ENCODE assay signal across 1 cellular context in genomic region chr18:9403795-9404564, GRCh38.
TF ChIP-seq lines count a peak whose summit lies in the region.

No MANE protein-coding gene starts in this region.

TF ChIP-seq in K562, 482 proteins besides CTCF, POLR2A, EP300 and RAD21 (continued from another document):
- TF ChIP-seq MLLT1 (IDR thresholded peaks at IDR 0.05) (peak in 1 of 2 experiments; percentile 43; a peak in 1 of 4 replicates), MYNN (IDR thresholded peaks at IDR 0.05) (no peak), MYNN (CRISPR knock-in tag; IDR thresholded peaks at IDR 0.05) (no peak), YY1 (IDR thresholded peaks at IDR 0.05; ENCODE audit: borderline replicate concordance in 1 of 3, control insufficient read depth in 1 of 3, extremely low read depth in 1 of 3, insufficient read depth in 3 of 3, insufficient read length in 1 of 3, insufficient replicate concordance in 2 of 3, low read depth in 1 of 3, low read length in 2 of 3) (peak; percentile 25 to 76 (median 30)), RNF2 (IDR thresholded peaks at IDR 0.05) (no peak), ZNF507 (tag; conservative IDR thresholded peaks at IDR 0.05) (no peak), SIN3A (IDR thresholded peaks at IDR 0.05; ENCODE audit: borderline replicate concordance in 2 of 2, control insufficient read depth in 1 of 2, low read depth in 2 of 2, low read length in 2 of 2) (no peak), ATF3 (IDR thresholded peaks at IDR 0.05) (peak; percentile 83), ATF3 (CRISPR knock-in tag; conservative IDR thresholded peaks at IDR 0.05) (no peak), FOS (IDR thresholded peaks at IDR 0.05; ENCODE audit: extremely low read depth, insufficient read length) (no peak), SMAD4 (CRISPR knock-in tag; conservative IDR thresholded peaks at IDR 0.05) (no peak), TRIM28 (IDR thresholded peaks at IDR 0.05) (0 out of 2 replicates have a peak, but pooled peaks have one; percentile 23), FOXM1 (IDR thresholded peaks at IDR 0.05; ENCODE audit: low read depth) (no peak), FOXM1 (CRISPR knock-in tag; IDR thresholded peaks at IDR 0.05; ENCODE audit: low read depth) (no peak), ELF2 (CRISPR knock-in tag; IDR thresholded peaks at IDR 0.05) (no peak), TRIM25 (IDR thresholded peaks at IDR 0.05; ENCODE audit: borderline replicate concordance) (no peak), HDAC6 (IDR thresholded peaks at IDR 0.05; ENCODE audit: low read depth, low read length) (no peak), SUPT5H (IDR thresholded peaks at IDR 0.05) (no peak), C11orf30 (IDR thresholded peaks at IDR 0.05; ENCODE audit: low read depth) (peak; percentile 49; the same call in 1 of the 2 replicates), JUN (IDR thresholded peaks at IDR 0.05; ENCODE audit: borderline replicate concordance, low read depth, low read length) (peak; percentile 82; the same call in 1 of the 2 replicates), JUN (CRISPR knock-in tag; IDR thresholded peaks at IDR 0.05; ENCODE audit: borderline replicate concordance) (no peak; the same call in 1 of the 2 replicates), JUND (IDR thresholded peaks at IDR 0.05; ENCODE audit: borderline replicate concordance, low read depth, low read length) (peak; percentile 90), JUND (tag; IDR thresholded peaks at IDR 0.05; ENCODE audit: borderline replicate concordance, low read depth, low read length) (no peak; the same call in 2 of the 3 replicates), ZNF316 (IDR thresholded peaks at IDR 0.05) (peak; percentile 81), ZBTB33 (CRISPR knock-in tag; IDR thresholded peaks at IDR 0.05) (peak; percentile 100), HOMEZ (CRISPR knock-in tag; IDR thresholded peaks at IDR 0.05) (no peak), ZNF431 (CRISPR knock-in tag; IDR thresholded peaks at IDR 0.05) (no peak), ZNF76 (CRISPR knock-in tag; IDR thresholded peaks at IDR 0.05; ENCODE audit: borderline replicate concordance) (no peak), TAF15 (IDR thresholded peaks at IDR 0.05; ENCODE audit: low read depth, low read length) (no peak), GABPA (tag; conservative IDR thresholded peaks at IDR 0.05; ENCODE audit: low read depth) (no peak), NR3C1 (CRISPR knock-in tag; IDR thresholded peaks at IDR 0.05) (no peak), CCNT2 (IDR thresholded peaks at IDR 0.05; ENCODE audit: borderline replicate concordance, extremely low read depth, insufficient read length, low read depth, low read length) (no peak), GTF3C2 (IDR thresholded peaks at IDR 0.05; ENCODE audit: borderline replicate concordance, extremely low read depth, insufficient read length) (no peak), ZNF584 (CRISPR knock-in tag; IDR thresholded peaks at IDR 0.05; ENCODE audit: low read depth) (no peak), ID3 (CRISPR knock-in tag; IDR thresholded peaks at IDR 0.05) (no peak), ID3 (tag; IDR thresholded peaks at IDR 0.05) (peak; percentile 33; the same call in 1 of the 2 replicates), TSHZ1 (CRISPR knock-in tag; IDR thresholded peaks at IDR 0.05) (no peak), KAT8 (IDR thresholded peaks at IDR 0.05; ENCODE audit: low read depth) (no peak), ZFX (CRISPR knock-in tag; IDR thresholded peaks at IDR 0.05) (no peak), KLF1 (tag; IDR thresholded peaks at IDR 0.05) (no peak), FOXK2 (conservative IDR thresholded peaks at IDR 0.05 in 1 of 2, IDR thresholded peaks at IDR 0.05 in 1 of 2; ENCODE audit: low read depth in 2 of 2) (0 out of 4 replicates have a peak, but pooled peaks of 1 of the 2 experiments have one; percentile 13), ZNF589 (CRISPR knock-in tag; IDR thresholded peaks at IDR 0.05; ENCODE audit: low read depth) (no peak), CREB3 (tag; conservative IDR thresholded peaks at IDR 0.05; ENCODE audit: low read depth) (no peak), PYGO2 (tag; IDR thresholded peaks at IDR 0.05) (no peak), ZNF717 (CRISPR knock-in tag; IDR thresholded peaks at IDR 0.05) (no peak), NRF1 (conservative IDR thresholded peaks at IDR 0.05 in 1 of 2, IDR thresholded peaks at IDR 0.05 in 1 of 2) (peak in 1 of 2 experiments; percentile 55; a peak in 1 of 4 replicates), NR2C1 (IDR thresholded peaks at IDR 0.05) (peak; percentile 75), NR2C1 (tag; IDR thresholded peaks at IDR 0.05) (peak; percentile 67), STAG1 (CRISPR knock-in tag; IDR thresholded peaks at IDR 0.05; ENCODE audit: borderline replicate concordance) (peak; percentile 43; the same call in 1 of the 2 replicates), MLX (CRISPR knock-in tag; conservative IDR thresholded peaks at IDR 0.05) (no peak), NBN (IDR thresholded peaks at IDR 0.05; ENCODE audit: low read depth) (no peak), CREM (IDR thresholded peaks at IDR 0.05; ENCODE audit: low read depth) (peak; percentile 83; the same call in 1 of the 2 replicates), SMAD3 (CRISPR knock-in tag; conservative IDR thresholded peaks at IDR 0.05) (no peak), TAF1 (IDR thresholded peaks at IDR 0.05; ENCODE audit: control insufficient read depth, extremely low read depth, insufficient read depth, low read length, severe bottlenecking) (no peak)
